ENCODE assay signal across 24 cellular contexts in genomic region chr17:74642995-74643394, GRCh38. TPM values are rescaled to one million over a fixed set of nuclear protein-coding genes. Genes with fewer than 3 reads are reported as not detected.
DNase-seq lines count a peak whose midpoint lies in the region; ATAC-seq, FAIRE-seq and TF ChIP-seq lines count a peak whose summit lies in the region.
"Had no signal": no experiment of that assay in that cellular context is flagged by ENCODE, and none has a peak within 500 bp of the region (broad histone marks: within the 10 kb centered on the region; RNA-seq: fewer than 3 reads in every experiment).

No MANE protein-coding gene starts in this region.

- no peak for ATAC-seq in activated B cell treated with CpG ODN at 0.5 μM for 24 hours (ENCODE audit: low read depth)
- ATAC-seq: GM12878 had no signal

- no peak overlapping the region for H2AK5ac ChIP-seq in mesendoderm (ENCODE audit: low read length)

- CTCF ChIA-PET in activated B cell treated with CpG ODN at 0.5 μM for 24 hours (lab: Charles Lee): interaction anchor here (0.9 kb wide), 1 partner anchor 14 kb away, joined by 3 read pairs; no protein-coding TSS in a partner anchor

- no peak for FAIRE-seq in GM12891 (lab: Jason Lieb, UNC)
- FAIRE-seq: GM12878, GM19239, HTR-8/SVneo had no signal

- peaks cover 1% of the 10 kb centered on the region for H3K36me3 Mint-ChIP-seq in IgD-negative memory B cell
- no peaks in the 10 kb centered on the region for H3K36me3 Mint-ChIP-seq in activated B cell treated with CpG ODN at 0.5 μM for 24 hours (ENCODE audit: low read depth)

- H3K9me3 Mint-ChIP-seq in IgD-negative memory B cell (peaks cover 0 to under 1% (median 0%) of the 10 kb centered on the region in 3 donors), activated B cell treated with CpG ODN at 0.5 μM for 24 hours (no peaks in the 10 kb centered on the region)
- H3K9me3 Mint-ChIP-seq: CD4-positive, alpha-beta T cell had no signal

- no peak overlapping the region for H3K23ac ChIP-seq in mesendoderm (ENCODE audit: low read length)

- no peak overlapping the region for H3K9ac ChIP-seq in BLaER1
- no peak overlapping the region for H3K9ac ChIP-seq in mesendoderm (ENCODE audit: low read length)
- H3K9ac ChIP-seq: GM23248 had no signal

- no peak overlapping the region for H3K18ac ChIP-seq in mesendoderm (ENCODE audit: low read length)

- H3K27ac ChIP-seq in BLaER1 (no peak overlapping the region), mesendoderm (ENCODE audit: low read depth, low read length) (peak overlapping the region; percentile 13)
- H3K27ac ChIP-seq: GM23248 had no signal

- H3K56ac ChIP-seq in mesendoderm (ENCODE audit: low read length): peak overlapping the region; percentile 45

- POLR2A ChIA-PET in activated B cell treated with CpG ODN at 0.5 μM for 24 hours (lab: Charles Lee): no interaction called here

- no peak overlapping the region for H4K5ac ChIP-seq in mesendoderm (ENCODE audit: low read length)

- H3K4me3 Mint-ChIP-seq in IgD-negative memory B cell: peak overlapping the region in 3 of 4 donors; percentile 10 to 79 (median 12)
- no peak overlapping the region for H3K4me3 Mint-ChIP-seq in activated B cell treated with CpG ODN at 0.5 μM for 24 hours
- H3K4me3 Mint-ChIP-seq: CD4-positive, alpha-beta T cell had no signal

- peaks cover 26% of the 10 kb centered on the region for H4K20me1 ChIP-seq in BLaER1

- H3K9me3 ChIP-seq in BLaER1: no peaks in the 10 kb centered on the region
- H3K9me3 ChIP-seq: HAP-1 had no signal

- H3K27me3 ChIP-seq in BLaER1 (peaks cover 8% of the 10 kb centered on the region; the same call in 1 of the 2 replicates), mesendoderm (ENCODE audit: insufficient read depth, low read length, poor library complexity) (no peaks in the 10 kb centered on the region)

- H3K4me1 Mint-ChIP-seq in IgD-negative memory B cell (peaks cover 63 to 65% (median 64%) of the 10 kb centered on the region in 3 donors), activated B cell treated with CpG ODN at 0.5 μM for 24 hours (peaks cover 79% of the 10 kb centered on the region)

- no CpG with 5 or more reads among the region's 7 CpGs for WGBS in mesendoderm (ENCODE audit: extremely low coverage, insufficient coverage, low lambda C conversion rate)

- no peaks in the 10 kb centered on the region for H3K79me1 ChIP-seq in mesendoderm (ENCODE audit: low read length)

- H3K27me3 Mint-ChIP-seq in IgD-negative memory B cell (peaks cover 27% of the 10 kb centered on the region), activated B cell treated with CpG ODN at 0.5 μM for 24 hours (peaks cover 14% of the 10 kb centered on the region)

- H3K4me3 ChIP-seq in BLaER1 (no peak overlapping the region), mesendoderm (ENCODE audit: low read length) (no peak overlapping the region)
- H3K4me3 ChIP-seq: GM12878, GM23248, HAP-1 had no signal

- intact Hi-C loops in activated B cell treated with CpG ODN at 0.5 μM for 24 hours (cut with micrococcal nuclease): no loop called here

- peak overlapping the region; percentile 86 for H3K4ac ChIP-seq in mesendoderm (ENCODE audit: low read depth, low read length)

- H2BK5ac ChIP-seq in mesendoderm (ENCODE audit: low read length): peak overlapping the region; percentile 55

- H3K27ac Mint-ChIP-seq in IgD-negative memory B cell (peak overlapping the region in 1 of 3 donors; percentile 57), activated B cell treated with CpG ODN at 0.5 μM for 24 hours (peak overlapping the region; percentile 56)
- H3K27ac Mint-ChIP-seq: CD4-positive, alpha-beta T cell had no signal

- no peak overlapping the region for H2BK120ac ChIP-seq in mesendoderm (ENCODE audit: low read depth, low read length)

- H4K8ac ChIP-seq in mesendoderm (ENCODE audit: low read depth, low read length): no peak overlapping the region

- TF ChIP-seq POLR2A in GM12891 (IDR thresholded peaks at IDR 0.05; ENCODE audit: low read depth, low read length): no peak

- DNase-seq in activated B cell treated with CpG ODN at 0.5 μM for 24 hours: no peak
- peak; percentile 53 for DNase-seq in mesendoderm
- no peak for DNase-seq in COR-L47 (lab: John Stamatoyannopoulos, UW)
- DNase-seq in medulla oblongata (ENCODE audit: extremely low spot score): no peak
- no peak for DNase-seq in kidney glomerular epithelial cell (lab: John Stamatoyannopoulos, UW)
- DNase-seq in GM12891 (ENCODE audit: insufficient read length, low spot score): no peak
- DNase-seq: CD4-positive, alpha-beta T cell; DMS153; DND-41; EL; GM23248; IMR-90; Karpas-422; KBM-7 had no signal

- no peak for TF ChIP-seq CTCF in activated B cell treated with CpG ODN at 0.5 μM for 24 hours (IDR thresholded peaks at IDR 0.05)

- H3K36me3 ChIP-seq in BLaER1 (no peaks in the 10 kb centered on the region), mesendoderm (ENCODE audit: control insufficient read depth, insufficient read depth, low read length) (no peaks in the 10 kb centered on the region)
- H3K36me3 ChIP-seq: HAP-1 had no signal

- H3K4me2 ChIP-seq in BLaER1: peak overlapping the region; percentile 87; the same call in 1 of the 2 replicates
- no peak overlapping the region for H3K4me2 ChIP-seq in mesendoderm (ENCODE audit: low read length)

- no peaks in the 10 kb centered on the region for H3K79me2 ChIP-seq in mesendoderm (ENCODE audit: control insufficient read depth, insufficient read depth, low read length)

- H2BK15ac ChIP-seq in mesendoderm (replicated peaks; ENCODE audit: low read depth): no peak overlapping the region

- H3K4me1 ChIP-seq in BLaER1 (peaks cover 65% of the 10 kb centered on the region), mesendoderm (ENCODE audit: control insufficient read depth, low read depth, low read length) (peaks cover 22% of the 10 kb centered on the region)
- H3K4me1 ChIP-seq: HAP-1 had no signal

TF ChIP-seq in GM12891, 5 proteins besides CTCF, POLR2A, EP300 and RAD21:
- TF ChIP-seq TAF1 (IDR thresholded peaks at IDR 0.05; ENCODE audit: low read depth, low read length): no peak
- TF ChIP-seq PAX5 (IDR thresholded peaks at IDR 0.05; ENCODE audit: insufficient read depth, low read length, severe bottlenecking): no peak
- no peak for TF ChIP-seq SPI1 (IDR thresholded peaks at IDR 0.05; ENCODE audit: low read depth, low read length)
- TF ChIP-seq POU2F2 (IDR thresholded peaks at IDR 0.05; ENCODE audit: low read depth, low read length): no peak
- no peak for TF ChIP-seq POLR2AphosphoS5 (IDR thresholded peaks at IDR 0.05; ENCODE audit: low read depth, low read length)

RNA-seq across cellular contexts. Expression of gene CD300E, which starts 19.5 kb away (rescaled TPM):
- polyA plus RNA-seq in IgD-negative memory B cell: 0.11 TPM
- total RNA-seq in activated B cell treated with CpG ODN at 0.5 μM for 24 hours: 0.09 and 0.29 TPM in 2 replicates
- polyA plus RNA-seq in mesendoderm (2013, experiment 1 of 2): 0.21 TPM
- 0.21 TPM for polyA plus RNA-seq in mesendoderm (2013, experiment 2 of 2)
- polyA plus RNA-seq in GM12891 (2012; ENCODE audit: low read depth, missing spikeins): not detected
- total RNA-seq: A172, G401, GM12878, GM23248, H4, IMR-90 had no signal
- polyA plus RNA-seq: BJ, GM12878, GM23248, IMR-90 had no signal

RNA-seq across cellular contexts. Expression of gene CD300LD, which starts 50.9 kb away (rescaled TPM):
- polyA plus RNA-seq in IgD-negative memory B cell: not detected
- not detected in 2 replicates for total RNA-seq in activated B cell treated with CpG ODN at 0.5 μM for 24 hours
- not detected for polyA plus RNA-seq in mesendoderm (2013, experiment 1 of 2)
- not detected for polyA plus RNA-seq in mesendoderm (2013, experiment 2 of 2)
- not detected for polyA plus RNA-seq in GM12891 (2012; ENCODE audit: low read depth, missing spikeins)
- total RNA-seq: A172; CD4-positive, alpha-beta T cell; G401; GM12878; GM23248; H4; IMR-90 had no signal
- polyA plus RNA-seq: BJ, GM12878, GM23248, IMR-90 had no signal
